Comparison of ENCODE assay signal across 1 cellular context in genomic region chr4:3531887-3532713, GRCh38.
TF ChIP-seq lines count a peak whose summit lies in the region.

Gene LRPAP1, minus strand, starts transcription at chr4:3532422. Its CDS starts 10 bp downstream, at chr4:3532412.

TF ChIP-seq in GM12878, 131 proteins besides CTCF, POLR2A, EP300 and RAD21 (continued from another document):
- TF ChIP-seq, protein P1, sequence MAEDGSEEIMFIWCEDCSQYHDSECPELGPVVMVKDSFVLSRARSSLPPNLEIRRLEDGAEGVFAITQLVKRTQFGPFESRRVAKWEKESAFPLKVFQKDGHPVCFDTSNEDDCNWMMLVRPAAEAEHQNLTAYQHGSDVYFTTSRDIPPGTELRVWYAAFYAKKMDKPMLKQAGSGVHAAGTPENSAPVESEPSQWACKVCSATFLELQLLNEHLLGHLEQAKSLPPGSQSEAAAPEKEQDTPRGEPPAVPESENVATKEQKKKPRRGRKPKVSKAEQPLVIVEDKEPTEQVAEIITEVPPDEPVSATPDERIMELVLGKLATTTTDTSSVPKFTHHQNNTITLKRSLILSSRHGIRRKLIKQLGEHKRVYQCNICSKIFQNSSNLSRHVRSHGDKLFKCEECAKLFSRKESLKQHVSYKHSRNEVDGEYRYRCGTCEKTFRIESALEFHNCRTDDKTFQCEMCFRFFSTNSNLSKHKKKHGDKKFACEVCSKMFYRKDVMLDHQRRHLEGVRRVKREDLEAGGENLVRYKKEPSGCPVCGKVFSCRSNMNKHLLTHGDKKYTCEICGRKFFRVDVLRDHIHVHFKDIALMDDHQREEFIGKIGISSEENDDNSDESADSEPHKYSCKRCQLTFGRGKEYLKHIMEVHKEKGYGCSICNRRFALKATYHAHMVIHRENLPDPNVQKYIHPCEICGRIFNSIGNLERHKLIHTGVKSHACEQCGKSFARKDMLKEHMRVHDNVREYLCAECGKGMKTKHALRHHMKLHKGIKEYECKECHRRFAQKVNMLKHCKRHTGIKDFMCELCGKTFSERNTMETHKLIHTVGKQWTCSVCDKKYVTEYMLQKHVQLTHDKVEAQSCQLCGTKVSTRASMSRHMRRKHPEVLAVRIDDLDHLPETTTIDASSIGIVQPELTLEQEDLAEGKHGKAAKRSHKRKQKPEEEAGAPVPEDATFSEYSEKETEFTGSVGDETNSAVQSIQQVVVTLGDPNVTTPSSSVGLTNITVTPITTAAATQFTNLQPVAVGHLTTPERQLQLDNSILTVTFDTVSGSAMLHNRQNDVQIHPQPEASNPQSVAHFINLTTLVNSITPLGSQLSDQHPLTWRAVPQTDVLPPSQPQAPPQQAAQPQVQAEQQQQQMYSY (CRISPR knock-in tag; IDR thresholded peaks at IDR 0.05): no peak
- TF ChIP-seq BACH1 (IDR thresholded peaks at IDR 0.05; ENCODE audit: borderline replicate concordance) (no peak; the same call in 1 of the 2 replicates), SUZ12 (IDR thresholded peaks at IDR 0.05; ENCODE audit: unreplicated experiment) (no peak), MEF2A (IDR thresholded peaks at IDR 0.05; ENCODE audit: insufficient read depth, low read depth, low read length) (no peak), SP1 (IDR thresholded peaks at IDR 0.05; ENCODE audit: low read depth, low read length) (peak; percentile 41), TARDBP (IDR thresholded peaks at IDR 0.05; ENCODE audit: borderline replicate concordance) (0 out of 2 replicates have a peak, but pooled peaks have one; percentile 36), CREB1 (IDR thresholded peaks at IDR 0.05; ENCODE audit: low read depth) (no peak), CHD4 (IDR thresholded peaks at IDR 0.05) (no peak), ATF2 (IDR thresholded peaks at IDR 0.05; ENCODE audit: low read length) (no peak), TCF7 (IDR thresholded peaks at IDR 0.05; ENCODE audit: borderline replicate concordance) (no peak), SMARCA5 (IDR thresholded peaks at IDR 0.05) (no peak), STAT1 (conservative IDR thresholded peaks at IDR 0.05) (no peak), JUND (IDR thresholded peaks at IDR 0.05; ENCODE audit: low read depth, low read length) (no peak), CREM (IDR thresholded peaks at IDR 0.05; ENCODE audit: low read depth) (peak; percentile 26; the same call in 1 of the 2 replicates), MYB (IDR thresholded peaks at IDR 0.05; ENCODE audit: borderline replicate concordance, low read depth, low read length) (no peak), SIX5 (IDR thresholded peaks at IDR 0.05; ENCODE audit: low read depth, low read length, severe bottlenecking) (peak; percentile 80), EGR1 (IDR thresholded peaks at IDR 0.05; ENCODE audit: borderline replicate concordance in 1 of 2, low read depth in 2 of 2, low read length in 2 of 2) (0 out of 3 replicates have a peak, but pooled peaks of 1 of the 2 experiments have one; percentile 41), EZH2 (IDR thresholded peaks at IDR 0.05; ENCODE audit: borderline replicate concordance, control insufficient read depth, low read depth, low read length) (no peak), TBL1XR1 (IDR thresholded peaks at IDR 0.05; ENCODE audit: low read depth, low read length) (no peak), FOXK2 (IDR thresholded peaks at IDR 0.05) (no peak), CBFB (IDR thresholded peaks at IDR 0.05; ENCODE audit: low read depth) (no peak), CEBPB (IDR thresholded peaks at IDR 0.05; ENCODE audit: borderline replicate concordance in 1 of 2, low read depth in 2 of 2, low read length in 2 of 2) (no peak), WRNIP1 (IDR thresholded peaks at IDR 0.05; ENCODE audit: borderline replicate concordance, low read depth, low read length) (no peak), PML (IDR thresholded peaks at IDR 0.05; ENCODE audit: low read length) (no peak; the same call in 1 of the 2 replicates), MTA3 (IDR thresholded peaks at IDR 0.05; ENCODE audit: borderline replicate concordance, low read length) (no peak), PAX5 (IDR thresholded peaks at IDR 0.05; ENCODE audit: borderline replicate concordance, low read depth, low read length) (no peak), KLF5 (IDR thresholded peaks at IDR 0.05; ENCODE audit: partially characterized antibody) (no peak), POLR2AphosphoS2 (IDR thresholded peaks at IDR 0.05; ENCODE audit: low read depth, low read length) (peak; percentile 95), NFYA (IDR thresholded peaks at IDR 0.05; ENCODE audit: borderline replicate concordance, low read depth, low read length) (no peak), ZSCAN29 (IDR thresholded peaks at IDR 0.05) (no peak), POU2F2 (IDR thresholded peaks at IDR 0.05; ENCODE audit: borderline replicate concordance, low read depth, low read length) (peak; percentile 83; the same call in 2 of the 3 replicates), GATAD2B (conservative IDR thresholded peaks at IDR 0.05; ENCODE audit: low read depth) (0 out of 2 replicates have a peak, but pooled peaks have one; percentile 23)
- TF ChIP-seq, protein P2, sequence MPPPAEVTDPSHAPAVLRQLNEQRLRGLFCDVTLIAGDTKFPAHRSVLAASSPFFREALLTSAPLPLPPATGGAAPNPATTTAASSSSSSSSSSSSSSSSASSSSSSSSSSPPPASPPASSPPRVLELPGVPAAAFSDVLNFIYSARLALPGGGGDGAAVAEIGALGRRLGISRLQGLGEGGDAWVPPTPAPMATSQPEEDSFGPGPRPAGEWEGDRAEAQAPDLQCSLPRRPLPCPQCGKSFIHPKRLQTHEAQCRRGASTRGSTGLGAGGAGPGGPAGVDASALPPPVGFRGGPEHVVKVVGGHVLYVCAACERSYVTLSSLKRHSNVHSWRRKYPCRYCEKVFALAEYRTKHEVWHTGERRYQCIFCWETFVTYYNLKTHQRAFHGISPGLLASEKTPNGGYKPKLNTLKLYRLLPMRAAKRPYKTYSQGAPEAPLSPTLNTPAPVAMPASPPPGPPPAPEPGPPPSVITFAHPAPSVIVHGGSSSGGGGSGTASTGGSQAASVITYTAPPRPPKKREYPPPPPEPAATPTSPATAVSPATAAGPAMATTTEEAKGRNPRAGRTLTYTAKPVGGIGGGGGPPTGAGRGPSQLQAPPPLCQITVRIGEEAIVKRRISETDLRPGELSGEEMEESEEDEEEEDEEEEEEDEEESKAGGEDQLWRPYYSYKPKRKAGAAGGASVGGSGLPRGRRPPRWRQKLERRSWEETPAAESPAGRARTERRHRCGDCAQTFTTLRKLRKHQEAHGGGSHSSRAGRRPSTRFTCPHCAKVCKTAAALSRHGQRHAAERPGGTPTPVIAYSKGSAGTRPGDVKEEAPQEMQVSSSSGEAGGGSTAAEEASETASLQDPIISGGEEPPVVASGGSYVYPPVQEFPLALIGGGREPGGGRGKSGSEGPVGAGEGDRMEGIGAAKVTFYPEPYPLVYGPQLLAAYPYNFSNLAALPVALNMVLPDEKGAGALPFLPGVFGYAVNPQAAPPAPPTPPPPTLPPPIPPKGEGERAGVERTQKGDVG (CRISPR knock-in tag; IDR thresholded peaks at IDR 0.05): no peak
